Comparison of ENCODE assay signal across 1 cellular context in genomic region chr1:26541816-26542711, GRCh38.
TF ChIP-seq lines count a peak whose summit lies in the region.

No MANE protein-coding gene starts in this region.

TF ChIP-seq in K562, 482 proteins besides CTCF, POLR2A, EP300 and RAD21 (continued from another document and continues in another):
- TF ChIP-seq, protein P1, sequence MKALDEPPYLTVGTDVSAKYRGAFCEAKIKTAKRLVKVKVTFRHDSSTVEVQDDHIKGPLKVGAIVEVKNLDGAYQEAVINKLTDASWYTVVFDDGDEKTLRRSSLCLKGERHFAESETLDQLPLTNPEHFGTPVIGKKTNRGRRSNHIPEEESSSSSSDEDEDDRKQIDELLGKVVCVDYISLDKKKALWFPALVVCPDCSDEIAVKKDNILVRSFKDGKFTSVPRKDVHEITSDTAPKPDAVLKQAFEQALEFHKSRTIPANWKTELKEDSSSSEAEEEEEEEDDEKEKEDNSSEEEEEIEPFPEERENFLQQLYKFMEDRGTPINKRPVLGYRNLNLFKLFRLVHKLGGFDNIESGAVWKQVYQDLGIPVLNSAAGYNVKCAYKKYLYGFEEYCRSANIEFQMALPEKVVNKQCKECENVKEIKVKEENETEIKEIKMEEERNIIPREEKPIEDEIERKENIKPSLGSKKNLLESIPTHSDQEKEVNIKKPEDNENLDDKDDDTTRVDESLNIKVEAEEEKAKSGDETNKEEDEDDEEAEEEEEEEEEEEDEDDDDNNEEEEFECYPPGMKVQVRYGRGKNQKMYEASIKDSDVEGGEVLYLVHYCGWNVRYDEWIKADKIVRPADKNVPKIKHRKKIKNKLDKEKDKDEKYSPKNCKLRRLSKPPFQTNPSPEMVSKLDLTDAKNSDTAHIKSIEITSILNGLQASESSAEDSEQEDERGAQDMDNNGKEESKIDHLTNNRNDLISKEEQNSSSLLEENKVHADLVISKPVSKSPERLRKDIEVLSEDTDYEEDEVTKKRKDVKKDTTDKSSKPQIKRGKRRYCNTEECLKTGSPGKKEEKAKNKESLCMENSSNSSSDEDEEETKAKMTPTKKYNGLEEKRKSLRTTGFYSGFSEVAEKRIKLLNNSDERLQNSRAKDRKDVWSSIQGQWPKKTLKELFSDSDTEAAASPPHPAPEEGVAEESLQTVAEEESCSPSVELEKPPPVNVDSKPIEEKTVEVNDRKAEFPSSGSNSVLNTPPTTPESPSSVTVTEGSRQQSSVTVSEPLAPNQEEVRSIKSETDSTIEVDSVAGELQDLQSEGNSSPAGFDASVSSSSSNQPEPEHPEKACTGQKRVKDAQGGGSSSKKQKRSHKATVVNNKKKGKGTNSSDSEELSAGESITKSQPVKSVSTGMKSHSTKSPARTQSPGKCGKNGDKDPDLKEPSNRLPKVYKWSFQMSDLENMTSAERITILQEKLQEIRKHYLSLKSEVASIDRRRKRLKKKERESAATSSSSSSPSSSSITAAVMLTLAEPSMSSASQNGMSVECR (CRISPR knock-in tag; IDR thresholded peaks at IDR 0.05) = peak; percentile 84
- TF ChIP-seq FOXJ2 (tag; IDR thresholded peaks at IDR 0.05) (peak; percentile 43; the same call in 1 of the 2 replicates), MNT (conservative IDR thresholded peaks at IDR 0.05) (0 out of 4 replicates have a peak, but pooled peaks of 1 of the 2 experiments have one; percentile 41), MAZ (CRISPR knock-in tag; conservative IDR thresholded peaks at IDR 0.05 in 1 of 2, IDR thresholded peaks at IDR 0.05 in 1 of 2) (peak; percentile 63 to 88), ERF (CRISPR knock-in tag; IDR thresholded peaks at IDR 0.05) (no peak), ZNF143 (CRISPR knock-in tag; IDR thresholded peaks at IDR 0.05) (peak; percentile 48; the same call in 1 of the 2 replicates), RB1 (IDR thresholded peaks at IDR 0.05; ENCODE audit: low read depth) (peak; percentile 65; the same call in 1 of the 2 replicates), ZHX1 (conservative IDR thresholded peaks at IDR 0.05; ENCODE audit: low read length) (no peak), ZBTB17 (CRISPR knock-in tag; IDR thresholded peaks at IDR 0.05) (0 out of 2 replicates have a peak, but pooled peaks have one; percentile 33), TCFL5 (CRISPR knock-in tag; conservative IDR thresholded peaks at IDR 0.05) (no peak), MBD2 (IDR thresholded peaks at IDR 0.05; ENCODE audit: borderline replicate concordance, low read depth) (0 out of 2 replicates have a peak, but pooled peaks have one; percentile 5), HNRNPH1 (optimal IDR thresholded peaks at IDR 0.05; ENCODE audit: low read depth, low read length) (no peak), SRSF3 (IDR thresholded peaks at IDR 0.05; ENCODE audit: insufficient read depth, low read length) (no peak), ATF4 (CRISPR knock-in tag; IDR thresholded peaks at IDR 0.05) (peak; percentile 17; the same call in 1 of the 2 replicates), ZNF239 (CRISPR knock-in tag; IDR thresholded peaks at IDR 0.05) (peak; percentile 18; the same call in 1 of the 2 replicates), CBFA2T2 (conservative IDR thresholded peaks at IDR 0.05) (no peak), CBX8 (IDR thresholded peaks at IDR 0.05; ENCODE audit: borderline replicate concordance, extremely low read depth, low read depth, low read length, poor library complexity, severe bottlenecking) (no peak), RBFOX2 (IDR thresholded peaks at IDR 0.05; ENCODE audit: low read depth, low read length) (peak; percentile 64), BHLHE40 (IDR thresholded peaks at IDR 0.05; ENCODE audit: low read length) (peak; percentile 38), TEAD4 (IDR thresholded peaks at IDR 0.05; ENCODE audit: low read length) (peak; percentile 31; the same call in 1 of the 2 replicates), TEAD4 (CRISPR knock-in tag; IDR thresholded peaks at IDR 0.05; ENCODE audit: borderline replicate concordance) (0 out of 2 replicates have a peak, but pooled peaks have one; percentile 6), NCOA1 (IDR thresholded peaks at IDR 0.05; ENCODE audit: low read depth) (0 out of 2 replicates have a peak, but pooled peaks have one; percentile 12), ZBTB40 (IDR thresholded peaks at IDR 0.05) (peak; percentile 67; the same call in 1 of the 2 replicates), ZBTB40 (CRISPR knock-in tag; IDR thresholded peaks at IDR 0.05) (no peak), SETDB1 (IDR thresholded peaks at IDR 0.05; ENCODE audit: low read length) (no peak), LCOR (CRISPR knock-in tag; IDR thresholded peaks at IDR 0.05) (peak; percentile 61; the same call in 1 of the 2 replicates), CC2D1A (IDR thresholded peaks at IDR 0.05) (0 out of 2 replicates have a peak, but pooled peaks have one; percentile 22)
- TF ChIP-seq, protein P2, sequence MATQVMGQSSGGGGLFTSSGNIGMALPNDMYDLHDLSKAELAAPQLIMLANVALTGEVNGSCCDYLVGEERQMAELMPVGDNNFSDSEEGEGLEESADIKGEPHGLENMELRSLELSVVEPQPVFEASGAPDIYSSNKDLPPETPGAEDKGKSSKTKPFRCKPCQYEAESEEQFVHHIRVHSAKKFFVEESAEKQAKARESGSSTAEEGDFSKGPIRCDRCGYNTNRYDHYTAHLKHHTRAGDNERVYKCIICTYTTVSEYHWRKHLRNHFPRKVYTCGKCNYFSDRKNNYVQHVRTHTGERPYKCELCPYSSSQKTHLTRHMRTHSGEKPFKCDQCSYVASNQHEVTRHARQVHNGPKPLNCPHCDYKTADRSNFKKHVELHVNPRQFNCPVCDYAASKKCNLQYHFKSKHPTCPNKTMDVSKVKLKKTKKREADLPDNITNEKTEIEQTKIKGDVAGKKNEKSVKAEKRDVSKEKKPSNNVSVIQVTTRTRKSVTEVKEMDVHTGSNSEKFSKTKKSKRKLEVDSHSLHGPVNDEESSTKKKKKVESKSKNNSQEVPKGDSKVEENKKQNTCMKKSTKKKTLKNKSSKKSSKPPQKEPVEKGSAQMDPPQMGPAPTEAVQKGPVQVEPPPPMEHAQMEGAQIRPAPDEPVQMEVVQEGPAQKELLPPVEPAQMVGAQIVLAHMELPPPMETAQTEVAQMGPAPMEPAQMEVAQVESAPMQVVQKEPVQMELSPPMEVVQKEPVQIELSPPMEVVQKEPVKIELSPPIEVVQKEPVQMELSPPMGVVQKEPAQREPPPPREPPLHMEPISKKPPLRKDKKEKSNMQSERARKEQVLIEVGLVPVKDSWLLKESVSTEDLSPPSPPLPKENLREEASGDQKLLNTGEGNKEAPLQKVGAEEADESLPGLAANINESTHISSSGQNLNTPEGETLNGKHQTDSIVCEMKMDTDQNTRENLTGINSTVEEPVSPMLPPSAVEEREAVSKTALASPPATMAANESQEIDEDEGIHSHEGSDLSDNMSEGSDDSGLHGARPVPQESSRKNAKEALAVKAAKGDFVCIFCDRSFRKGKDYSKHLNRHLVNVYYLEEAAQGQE (CRISPR knock-in tag; IDR thresholded peaks at IDR 0.05; ENCODE audit: low read depth) = 0 out of 2 replicates have a peak, but pooled peaks have one; percentile 1
- TF ChIP-seq, protein P3, sequence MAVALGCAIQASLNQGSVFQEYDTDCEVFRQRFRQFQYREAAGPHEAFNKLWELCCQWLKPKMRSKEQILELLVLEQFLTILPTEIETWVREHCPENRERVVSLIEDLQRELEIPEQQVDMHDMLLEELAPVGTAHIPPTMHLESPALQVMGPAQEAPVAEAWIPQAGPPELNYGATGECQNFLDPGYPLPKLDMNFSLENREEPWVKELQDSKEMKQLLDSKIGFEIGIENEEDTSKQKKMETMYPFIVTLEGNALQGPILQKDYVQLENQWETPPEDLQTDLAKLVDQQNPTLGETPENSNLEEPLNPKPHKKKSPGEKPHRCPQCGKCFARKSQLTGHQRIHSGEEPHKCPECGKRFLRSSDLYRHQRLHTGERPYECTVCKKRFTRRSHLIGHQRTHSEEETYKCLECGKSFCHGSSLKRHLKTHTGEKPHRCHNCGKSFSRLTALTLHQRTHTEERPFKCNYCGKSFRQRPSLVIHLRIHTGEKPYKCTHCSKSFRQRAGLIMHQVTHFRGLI (CRISPR knock-in tag; IDR thresholded peaks at IDR 0.05) = no peak
